ENCODE assay signal across 1 cellular context in the genomic region with DNA sequence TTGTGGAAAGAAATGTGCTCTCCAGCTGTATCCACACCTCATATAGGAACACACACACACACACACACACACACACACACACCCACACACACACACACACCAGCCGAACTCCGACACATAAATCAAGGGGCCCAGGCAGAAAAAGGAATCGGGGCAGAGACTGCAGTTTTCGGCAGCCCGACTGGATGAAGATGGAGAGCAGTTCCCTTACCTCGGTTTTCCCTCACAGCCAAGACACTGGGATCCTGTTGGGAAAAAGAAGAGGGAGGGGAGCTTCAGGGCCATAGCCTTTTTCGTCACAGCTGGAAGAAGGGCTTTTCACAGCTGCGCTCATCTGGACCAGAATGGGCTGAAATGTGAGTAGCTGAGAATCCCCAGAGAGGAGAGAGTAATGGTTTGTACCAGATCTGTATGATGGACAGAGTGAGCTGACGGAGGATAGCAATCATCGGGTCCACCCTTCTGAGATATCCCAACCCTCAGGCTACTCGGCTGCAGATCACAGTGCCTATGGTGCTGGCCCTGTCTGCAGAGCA.
TF ChIP-seq lines count a peak whose summit lies in the region.

No MANE protein-coding gene starts in this region.

TF ChIP-seq in SK-N-SH treated with all-trans-retinoic acid at 6 μM for 48 hours, 23 proteins besides CTCF, POLR2A, EP300 and RAD21 (continued from another document):
- TF ChIP-seq, protein P1, sequence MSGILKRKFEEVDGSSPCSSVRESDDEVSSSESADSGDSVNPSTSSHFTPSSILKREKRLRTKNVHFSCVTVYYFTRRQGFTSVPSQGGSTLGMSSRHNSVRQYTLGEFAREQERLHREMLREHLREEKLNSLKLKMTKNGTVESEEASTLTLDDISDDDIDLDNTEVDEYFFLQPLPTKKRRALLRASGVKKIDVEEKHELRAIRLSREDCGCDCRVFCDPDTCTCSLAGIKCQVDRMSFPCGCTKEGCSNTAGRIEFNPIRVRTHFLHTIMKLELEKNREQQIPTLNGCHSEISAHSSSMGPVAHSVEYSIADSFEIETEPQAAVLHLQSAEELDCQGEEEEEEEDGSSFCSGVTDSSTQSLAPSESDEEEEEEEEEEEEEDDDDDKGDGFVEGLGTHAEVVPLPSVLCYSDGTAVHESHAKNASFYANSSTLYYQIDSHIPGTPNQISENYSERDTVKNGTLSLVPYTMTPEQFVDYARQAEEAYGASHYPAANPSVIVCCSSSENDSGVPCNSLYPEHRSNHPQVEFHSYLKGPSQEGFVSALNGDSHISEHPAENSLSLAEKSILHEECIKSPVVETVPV (CRISPR knock-in tag; IDR thresholded peaks at IDR 0.05): no peak
- TF ChIP-seq TCF4 (CRISPR knock-in tag; IDR thresholded peaks at IDR 0.05; ENCODE audit: borderline replicate concordance) (no peak), CSDC2 (CRISPR knock-in tag; IDR thresholded peaks at IDR 0.05) (no peak), PPARA (CRISPR knock-in tag; IDR thresholded peaks at IDR 0.05; ENCODE audit: borderline replicate concordance) (no peak), TOX (CRISPR knock-in tag; IDR thresholded peaks at IDR 0.05; ENCODE audit: borderline replicate concordance) (no peak)
- TF ChIP-seq, protein P2, sequence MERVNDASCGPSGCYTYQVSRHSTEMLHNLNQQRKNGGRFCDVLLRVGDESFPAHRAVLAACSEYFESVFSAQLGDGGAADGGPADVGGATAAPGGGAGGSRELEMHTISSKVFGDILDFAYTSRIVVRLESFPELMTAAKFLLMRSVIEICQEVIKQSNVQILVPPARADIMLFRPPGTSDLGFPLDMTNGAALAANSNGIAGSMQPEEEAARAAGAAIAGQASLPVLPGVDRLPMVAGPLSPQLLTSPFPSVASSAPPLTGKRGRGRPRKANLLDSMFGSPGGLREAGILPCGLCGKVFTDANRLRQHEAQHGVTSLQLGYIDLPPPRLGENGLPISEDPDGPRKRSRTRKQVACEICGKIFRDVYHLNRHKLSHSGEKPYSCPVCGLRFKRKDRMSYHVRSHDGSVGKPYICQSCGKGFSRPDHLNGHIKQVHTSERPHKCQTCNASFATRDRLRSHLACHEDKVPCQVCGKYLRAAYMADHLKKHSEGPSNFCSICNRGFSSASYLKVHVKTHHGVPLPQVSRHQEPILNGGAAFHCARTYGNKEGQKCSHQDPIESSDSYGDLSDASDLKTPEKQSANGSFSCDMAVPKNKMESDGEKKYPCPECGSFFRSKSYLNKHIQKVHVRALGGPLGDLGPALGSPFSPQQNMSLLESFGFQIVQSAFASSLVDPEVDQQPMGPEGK (CRISPR knock-in tag; IDR thresholded peaks at IDR 0.05; ENCODE audit: borderline replicate concordance): no peak
